ENCODE assay signal across 1 cellular context in the genomic region with DNA sequence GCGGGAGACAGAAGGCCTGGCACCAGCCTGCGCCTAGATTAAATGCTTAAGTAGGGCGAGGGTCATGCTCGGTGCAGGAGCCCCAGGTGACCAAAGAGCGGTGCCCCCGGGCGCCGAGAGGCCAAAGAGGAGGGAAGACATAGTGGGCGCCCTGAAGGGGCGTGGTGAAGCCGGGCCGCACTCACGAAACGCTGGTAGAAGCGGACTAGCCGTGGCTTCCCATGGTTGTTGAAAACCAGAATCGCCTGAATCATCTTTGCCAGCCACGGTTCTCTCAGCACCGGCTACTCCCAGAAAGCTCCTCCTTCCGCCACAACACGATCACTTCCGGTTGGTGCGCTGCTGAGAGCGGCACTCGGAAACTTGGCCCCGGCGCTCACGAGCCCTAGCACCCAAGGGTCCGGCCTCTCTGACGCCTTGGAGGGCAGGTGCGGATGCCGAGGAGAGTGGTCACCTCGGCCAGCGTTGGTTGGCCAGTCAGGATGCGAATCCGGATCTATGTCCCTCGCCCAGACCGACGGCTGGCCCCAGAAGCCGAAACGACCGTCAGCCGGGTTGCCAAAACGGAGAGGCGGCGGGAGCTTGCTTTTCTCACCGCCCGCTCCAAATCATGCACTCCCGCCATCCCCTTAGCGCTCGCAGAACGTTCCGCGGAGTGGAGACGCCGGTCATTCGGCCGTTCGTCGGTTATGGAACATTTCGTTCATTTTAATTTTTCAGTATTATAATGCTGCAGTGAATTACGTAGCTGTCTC.
TF ChIP-seq lines count a peak whose summit lies in the region.

TSS of gene AP3S2 (minus strand) at position 299 of the 755 bp plus-strand sequence. CDS start at position 254, 45 bp downstream.

TF ChIP-seq in HepG2, 621 proteins besides CTCF, POLR2A, EP300 and RAD21 (continued from another document):
- TF ChIP-seq, protein P1, sequence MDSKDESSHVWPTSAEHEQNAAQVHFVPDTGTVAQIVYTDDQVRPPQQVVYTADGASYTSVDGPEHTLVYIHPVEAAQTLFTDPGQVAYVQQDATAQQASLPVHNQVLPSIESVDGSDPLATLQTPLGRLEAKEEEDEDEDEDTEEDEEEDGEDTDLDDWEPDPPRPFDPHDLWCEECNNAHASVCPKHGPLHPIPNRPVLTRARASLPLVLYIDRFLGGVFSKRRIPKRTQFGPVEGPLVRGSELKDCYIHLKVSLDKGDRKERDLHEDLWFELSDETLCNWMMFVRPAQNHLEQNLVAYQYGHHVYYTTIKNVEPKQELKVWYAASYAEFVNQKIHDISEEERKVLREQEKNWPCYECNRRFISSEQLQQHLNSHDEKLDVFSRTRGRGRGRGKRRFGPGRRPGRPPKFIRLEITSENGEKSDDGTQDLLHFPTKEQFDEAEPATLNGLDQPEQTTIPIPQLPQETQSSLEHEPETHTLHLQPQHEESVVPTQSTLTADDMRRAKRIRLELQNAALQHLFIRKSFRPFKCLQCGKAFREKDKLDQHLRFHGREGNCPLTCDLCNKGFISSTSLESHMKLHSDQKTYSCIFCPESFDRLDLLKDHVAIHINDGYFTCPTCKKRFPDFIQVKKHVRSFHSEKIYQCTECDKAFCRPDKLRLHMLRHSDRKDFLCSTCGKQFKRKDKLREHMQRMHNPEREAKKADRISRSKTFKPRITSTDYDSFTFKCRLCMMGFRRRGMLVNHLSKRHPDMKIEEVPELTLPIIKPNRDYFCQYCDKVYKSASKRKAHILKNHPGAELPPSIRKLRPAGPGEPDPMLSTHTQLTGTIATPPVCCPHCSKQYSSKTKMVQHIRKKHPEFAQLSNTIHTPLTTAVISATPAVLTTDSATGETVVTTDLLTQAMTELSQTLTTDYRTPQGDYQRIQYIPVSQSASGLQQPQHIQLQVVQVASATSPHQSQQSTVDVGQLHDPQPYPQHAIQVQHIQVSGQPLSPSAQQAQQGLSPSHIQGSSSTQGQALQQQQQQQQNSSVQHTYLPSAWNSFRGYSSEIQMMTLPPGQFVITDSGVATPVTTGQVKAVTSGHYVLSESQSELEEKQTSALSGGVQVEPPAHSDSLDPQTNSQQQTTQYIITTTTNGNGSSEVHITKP (CRISPR knock-in tag; IDR thresholded peaks at IDR 0.05; ENCODE audit: low read depth): peak; percentile 83
- TF ChIP-seq TSC22D2 (CRISPR knock-in tag; IDR thresholded peaks at IDR 0.05; ENCODE audit: borderline replicate concordance) (peak; percentile 91; the same call in 1 of the 2 replicates), ZNF562 (CRISPR knock-in tag; IDR thresholded peaks at IDR 0.05; ENCODE audit: borderline replicate concordance) (no peak), BHLHE40 (IDR thresholded peaks at IDR 0.05; ENCODE audit: low read length) (peak; percentile 73), AGO2 (optimal IDR thresholded peaks at IDR 0.05; ENCODE audit: low read depth, low read length) (peak; percentile 63), ZNF891 (CRISPR knock-in tag; IDR thresholded peaks at IDR 0.05) (peak; percentile 91), SRSF1 (optimal IDR thresholded peaks at IDR 0.05; ENCODE audit: low read depth, low read length) (peak; percentile 70), RXRB (CRISPR knock-in tag; IDR thresholded peaks at IDR 0.05; ENCODE audit: borderline replicate concordance) (peak; percentile 92), TIGD3 (CRISPR knock-in tag; IDR thresholded peaks at IDR 0.05; ENCODE audit: borderline replicate concordance) (no peak), ZNF564 (CRISPR knock-in tag; IDR thresholded peaks at IDR 0.05) (peak; percentile 58; the same call in 1 of the 2 replicates), FOXK1 (CRISPR knock-in tag; IDR thresholded peaks at IDR 0.05; ENCODE audit: borderline replicate concordance, low read depth) (peak; percentile 99), ZNF496 (CRISPR knock-in tag; IDR thresholded peaks at IDR 0.05; ENCODE audit: insufficient replicate concordance) (no peak), NR1H2 (CRISPR knock-in tag; IDR thresholded peaks at IDR 0.05; ENCODE audit: borderline replicate concordance, low read depth) (no peak), SUZ12 (IDR thresholded peaks at IDR 0.05; ENCODE audit: low read depth, low read length) (no peak), EZH2 (conservative IDR thresholded peaks at IDR 0.05; ENCODE audit: low read depth, low read length) (no peak), ZNF569 (CRISPR knock-in tag; IDR thresholded peaks at IDR 0.05; ENCODE audit: borderline replicate concordance) (no peak), ZSCAN20 (CRISPR knock-in tag; IDR thresholded peaks at IDR 0.05; ENCODE audit: borderline replicate concordance) (peak; percentile 95; the same call in 1 of the 2 replicates), ZNF558 (CRISPR knock-in tag; IDR thresholded peaks at IDR 0.05; ENCODE audit: borderline replicate concordance) (peak; percentile 44), MED13 (CRISPR knock-in tag; IDR thresholded peaks at IDR 0.05) (no peak; the same call in 1 of the 2 replicates), KLF13 (CRISPR knock-in tag; IDR thresholded peaks at IDR 0.05) (0 out of 2 replicates have a peak, but pooled peaks have one; percentile 83), ZNF296 (CRISPR knock-in tag; conservative IDR thresholded peaks at IDR 0.05) (peak; percentile 98), FOXP1 (IDR thresholded peaks at IDR 0.05) (no peak), FOXP1 (CRISPR knock-in tag; IDR thresholded peaks at IDR 0.05) (peak; percentile 59), MAFK (conservative IDR thresholded peaks at IDR 0.05 in 1 of 2, IDR thresholded peaks at IDR 0.05 in 1 of 2; ENCODE audit: low read length in 2 of 2) (no peak), CEBPZ (IDR thresholded peaks at IDR 0.05; ENCODE audit: low read length) (no peak)
